In genomic region chr17:82753516-82753915, GRCh38 we compare ENCODE assay signal across 1 cellular context.
TF ChIP-seq lines count a peak whose summit lies in the region.

No MANE protein-coding gene starts in this region.

TF ChIP-seq in HCT116, 20 proteins besides CTCF, POLR2A, EP300 and RAD21 (continued from another document):
- TF ChIP-seq ZBTB33 (IDR thresholded peaks at IDR 0.05; ENCODE audit: extremely low read depth, insufficient replicate concordance, low read length) (no peak), FOSL1 (IDR thresholded peaks at IDR 0.05; ENCODE audit: low read depth) (no peak), JUND (IDR thresholded peaks at IDR 0.05) (no peak), EZH2phosphoT487 (IDR thresholded peaks at IDR 0.05; ENCODE audit: borderline replicate concordance) (no peak), EGR1 (IDR thresholded peaks at IDR 0.05; ENCODE audit: low read depth) (no peak), EZH2 (IDR thresholded peaks at IDR 0.05) (no peak)
